ENCODE assay signal across 9 cellular contexts in genomic region chr7:27129729-27130539, GRCh38. TPM values are rescaled to one million over a fixed set of nuclear protein-coding genes. Genes with fewer than 3 reads are reported as not detected.
DNase-seq lines count a peak whose midpoint lies in the region; ATAC-seq and TF ChIP-seq lines count a peak whose summit lies in the region.
"Had no signal": no experiment of that assay in that cellular context is flagged by ENCODE, and none has a peak within 500 bp of the region (broad histone marks: within the 10 kb centered on the region; RNA-seq: fewer than 3 reads in every experiment).

No MANE protein-coding gene starts in this region.

- peak overlapping the region; percentile 46 for H3K4me3 ChIP-seq in WERI-Rb-1 (ENCODE audit: low read depth, low read length)
- H3K4me3 ChIP-seq in subcutaneous abdominal adipose tissue (ENCODE audit: low read depth in 1 of 5, low read length in 5 of 5): peak overlapping the region; percentile 46 to 88 (median 82)

- H3K4me3 Mint-ChIP-seq in osteocyte (ENCODE audit: unreplicated experiment): no peak overlapping the region

- no peaks in the 10 kb centered on the region for H3K9me3 Mint-ChIP-seq in osteocyte (ENCODE audit: unreplicated experiment)

- ATAC-seq in HG02840 (IDR thresholded peaks at IDR 0.05; ENCODE audit: low FRiP score, unreplicated experiment): no peak
- ATAC-seq: Panc1 had no signal

- H3K36me3 Mint-ChIP-seq in osteocyte (ENCODE audit: unreplicated experiment): no peaks in the 10 kb centered on the region

- no peak for TF ChIP-seq CTCF in WERI-Rb-1 (IDR thresholded peaks at IDR 0.05; ENCODE audit: low read depth, low read length)
- TF ChIP-seq CTCF in osteocyte (IDR thresholded peaks at IDR 0.05): no peak

- no peak overlapping the region for H3K27ac Mint-ChIP-seq in osteocyte (ENCODE audit: unreplicated experiment)

- H3K9ac ChIP-seq in subcutaneous abdominal adipose tissue (ENCODE audit: low read length in 5 of 5): peak overlapping the region in 4 of 5 donors; percentile 60 to 74 (median 68)

- no peaks in the 10 kb centered on the region for H3K9me3 ChIP-seq in WERI-Rb-1 (ENCODE audit: severe bottlenecking)
- H3K9me3 ChIP-seq in subcutaneous abdominal adipose tissue (ENCODE audit: control insufficient read depth in 5 of 5, low read length in 5 of 5): no peaks in the 10 kb centered on the region

- H3K27ac ChIP-seq in WERI-Rb-1: peak overlapping the region; percentile 82
- peak overlapping the region; percentile 83 for H3K27ac ChIP-seq in subcutaneous abdominal adipose tissue (ENCODE audit: low read depth, low read length)

- peaks cover 42% of the 10 kb centered on the region for H3K27me3 ChIP-seq in WERI-Rb-1 (ENCODE audit: insufficient read depth, low read depth, severe bottlenecking)
- H3K27me3 ChIP-seq in subcutaneous abdominal adipose tissue (ENCODE audit: control insufficient read depth in 5 of 5, insufficient read depth in 4 of 5, low read length in 5 of 5): no peaks in the 10 kb centered on the region

- DNase-seq in HK-2 (ENCODE audit: unreplicated experiment): peak; percentile 63
- DNase-seq in WERI-Rb-1: peak; percentile 33
- DNase-seq in islet precursor cell: peak; percentile 67
- no peak for DNase-seq in NCI-H2081 treated with DMSO at 0.1 percent for 48 hours (lab: John Stamatoyannopoulos, UW)
- no peak for DNase-seq in putamen (ENCODE audit: low spot score)
- no peak for DNase-seq in osteocyte (ENCODE audit: extremely low spot score, unreplicated experiment)

- H3K36me3 ChIP-seq in WERI-Rb-1 (no peaks in the 10 kb centered on the region), subcutaneous abdominal adipose tissue (ENCODE audit: control insufficient read depth in 5 of 5, insufficient read depth in 5 of 5, low read length in 5 of 5) (peaks cover 0 to 7% (median 2%) of the 10 kb centered on the region in 5 donors)

- peaks cover 12 to 81% (median 73%) of the 10 kb centered on the region in 5 donors for H3K4me1 ChIP-seq in subcutaneous abdominal adipose tissue (ENCODE audit: control insufficient read depth in 5 of 5, insufficient read depth in 5 of 5, low read length in 5 of 5)

- H3K4me1 Mint-ChIP-seq in osteocyte (ENCODE audit: unreplicated experiment): peaks cover 2% of the 10 kb centered on the region

- peaks cover 90% of the 10 kb centered on the region for H3K27me3 Mint-ChIP-seq in osteocyte (ENCODE audit: unreplicated experiment)

RNA-seq across cellular contexts. Expression of gene HOXA4, which starts 0.6 kb away (rescaled TPM):
- total RNA-seq in osteocyte: not detected in 2 replicates

RNA-seq across cellular contexts. Expression of gene HOXA5, which starts 13.5 kb away (rescaled TPM):
- total RNA-seq in osteocyte: not detected in 2 replicates

RNA-seq across cellular contexts. Expression of gene HOXA6, which starts 17.6 kb away (rescaled TPM):
- total RNA-seq in osteocyte: not detected in 2 replicates

RNA-seq across cellular contexts. Expression of gene HOXA3, which starts 22.4 kb away (rescaled TPM):
- total RNA-seq in osteocyte: not detected in 2 replicates

RNA-seq across cellular contexts. Expression of gene HOXA7, which starts 26.5 kb away (rescaled TPM):
- total RNA-seq in osteocyte: not detected in 2 replicates

Comparison
In these comparisons a context has a peak if more than half of its experiments do, and no peak if none do; other contexts are left out.
1. DNase-seq: peak in HK-2 (single experiment), WERI-Rb-1 (single experiment) and islet precursor cell (single experiment); none in NCI-H2081 treated with DMSO at 0.1 percent for 48 hours (single experiment), putamen (single experiment) and osteocyte (single experiment).